8 cellular contexts compared by ENCODE assay signal in genomic region chr19:12779162-12779993, GRCh38. TPM values are rescaled to one million over a fixed set of nuclear protein-coding genes. Genes with fewer than 3 reads are reported as not detected.
DNase-seq lines count a peak whose midpoint lies in the region; ATAC-seq, FAIRE-seq and TF ChIP-seq lines count a peak whose summit lies in the region.

No MANE protein-coding gene starts in this region.

- TF ChIP-seq CTCF in AG04450 (IDR thresholded peaks at IDR 0.05; ENCODE audit: low read depth, low read length) = no peak

- ATAC-seq in HG02840 (IDR thresholded peaks at IDR 0.05; ENCODE audit: low FRiP score, unreplicated experiment) = no peak

- POLR2A ChIA-PET in AG04450 (lab: Yijun Ruan, JAX) = interaction anchor here (0.7 to 2.9 kb wide), 5 partner anchors 10 to 33 kb away, joined by 3 to 157 read pairs (median 16); partner anchors contain the start of gene JUNB

- DNase-seq in AG04450 (ENCODE audit: low read depth, low spot score) = no peak
- no peak for DNase-seq in GM12892 (ENCODE audit: insufficient read length)
- peak; percentile 59 for DNase-seq in SHP77 treated with DMSO at 0.1 percent for 48 hours (lab: John Stamatoyannopoulos, UW)
- peak; percentile 59 for DNase-seq in ecto neural progenitor cell (ENCODE audit: low spot score)
- DNase-seq in NAMALWA (ENCODE audit: low spot score) = no peak
- no peak for DNase-seq in activated CD4-positive, alpha-beta T cell treated with anti-CD3 and anti-CD28 coated beads, Interleukin-2, amount 50 U/mL, for 48 hours

- peaks cover 0 to 5% of the 10 kb centered on the region in 2 donors for H3K36me3 ChIP-seq in muscle layer of duodenum (ENCODE audit: control insufficient read depth in 1 of 2, insufficient read depth in 2 of 2, low read length in 2 of 2)

- peaks cover 3% of the 10 kb centered on the region; the same call in 1 of the 2 replicates for H3K9me3 ChIP-seq in AG04450 (ENCODE audit: control insufficient read depth, insufficient read depth, low read length)
- H3K9me3 ChIP-seq in muscle layer of duodenum (ENCODE audit: control insufficient read depth in 1 of 2, low read length in 2 of 2) = no peaks in the 10 kb centered on the region

- H3K27ac ChIP-seq in AG04450 (ENCODE audit: low read depth, low read length) (peak overlapping the region; percentile 98), muscle layer of duodenum (ENCODE audit: low read length) (peak overlapping the region; percentile 95)

- H3K4me3 ChIP-seq in AG04450 (ENCODE audit: low read depth, low read length) = peak overlapping the region; percentile 68
- peak overlapping the region in 1 of 2 donors; percentile 63 for H3K4me3 ChIP-seq in muscle layer of duodenum (ENCODE audit: low read depth in 1 of 2, low read length in 2 of 2)

- peaks cover 15 to 31% of the 10 kb centered on the region in 2 donors for H3K4me1 ChIP-seq in muscle layer of duodenum (ENCODE audit: control insufficient read depth in 1 of 2, insufficient read depth in 2 of 2, low read length in 2 of 2)

- CTCF ChIA-PET in AG04450 (lab: Charles Lee) = interaction anchor here (3.8 to 7.5 kb wide), 3 partner anchors 12 to 17 kb away, joined by 28 to 92 read pairs (median 56); partner anchors contain the start of gene JUNB

- H3K27me3 ChIP-seq in AG04450 (ENCODE audit: control insufficient read depth, insufficient read depth, low read length) (no peaks in the 10 kb centered on the region), muscle layer of duodenum (ENCODE audit: low read depth, low read length) (no peaks in the 10 kb centered on the region)

- peak; percentile 63 for FAIRE-seq in GM12892 (lab: Jason Lieb, UNC)

- TF ChIP-seq POLR2A in GM12892 (IDR thresholded peaks at IDR 0.05; ENCODE audit: low read depth, low read length) = 0 out of 2 replicates have a peak, but pooled peaks have one; percentile 20

RNA-seq across cellular contexts. Expression of gene HOOK2, which starts 4.0 kb away (rescaled TPM):
- polyA plus RNA-seq in AG04450 (2011; rRNA removed) = 5.5 and 6.4 TPM in 2 replicates
- 4.7 and 5.7 TPM in 2 replicates for polyA minus RNA-seq in AG04450 (2011; rRNA and poly(A)+ RNA removed)
- 10.7 TPM for polyA plus RNA-seq in GM12892 (2012; ENCODE audit: missing spikeins)

RNA-seq across cellular contexts. Expression of gene JUNB, which starts 11.9 kb away (rescaled TPM):
- 24.1 and 44.3 TPM in 2 replicates for polyA plus RNA-seq in AG04450 (2011; rRNA removed)
- 15.7 and 16.4 TPM in 2 replicates for polyA minus RNA-seq in AG04450 (2011; rRNA and poly(A)+ RNA removed)
- polyA plus RNA-seq in GM12892 (2012; ENCODE audit: missing spikeins) = 11.9 TPM

RNA-seq across cellular contexts. Expression of gene PRDX2, which starts 22.2 kb away (rescaled TPM):
- polyA plus RNA-seq in AG04450 (2011; rRNA removed) = 187 and 237 TPM in 2 replicates
- polyA minus RNA-seq in AG04450 (2011; rRNA and poly(A)+ RNA removed) = 146 and 200 TPM in 2 replicates
- polyA plus RNA-seq in GM12892 (2012; ENCODE audit: missing spikeins) = 219 TPM

RNA-seq across cellular contexts. Expression of gene THSD8, which starts 22.5 kb away (rescaled TPM):
- 1.6 and 2.4 TPM in 2 replicates for polyA plus RNA-seq in AG04450 (2011; rRNA removed)
- polyA minus RNA-seq in AG04450 (2011; rRNA and poly(A)+ RNA removed) = 0.74 TPM in 1 of 2 replicates, not detected in the other
- polyA plus RNA-seq in GM12892 (2012; ENCODE audit: missing spikeins) = 16.1 TPM

RNA-seq across cellular contexts. Expression of gene RNASEH2A, which starts 27.0 kb away (rescaled TPM):
- polyA plus RNA-seq in AG04450 (2011; rRNA removed) = 11.6 and 11.7 TPM in 2 replicates
- polyA minus RNA-seq in AG04450 (2011; rRNA and poly(A)+ RNA removed) = 15.1 and 18.8 TPM in 2 replicates
- 33.0 TPM for polyA plus RNA-seq in GM12892 (2012; ENCODE audit: missing spikeins)

Comparison
In these comparisons a context has a peak if more than half of its experiments do, and no peak if none do; other contexts are left out.
1. DNase-seq: peak in SHP77 treated with DMSO at 0.1 percent for 48 hours (single experiment) and ecto neural progenitor cell (single experiment); none in AG04450 (single experiment), GM12892 (single experiment), NAMALWA (single experiment) and activated CD4-positive, alpha-beta T cell treated with anti-CD3 and anti-CD28 coated beads, Interleukin-2, amount 50 U/mL, for 48 hours (0 of 2).